Comparison of ENCODE assay signal across 19 cellular contexts in genomic region chr2:28580078-28580477, GRCh38.
DNase-seq lines count a peak whose midpoint lies in the region; ATAC-seq and TF ChIP-seq lines count a peak whose summit lies in the region.
"Had no signal": no experiment of that assay in that cellular context is flagged by ENCODE, and none has a peak within 500 bp of the region (broad histone marks: within the 10 kb centered on the region; RNA-seq: fewer than 3 reads in every experiment).

No MANE protein-coding gene starts in this region.

- no peak overlapping the region for H3K27ac ChIP-seq in mesenchymal stem cell (ENCODE audit: low read length, poor library complexity, severe bottlenecking)
- peak overlapping the region; percentile 54 to 69 (median 65) for H3K27ac ChIP-seq in gastrocnemius medialis
- H3K27ac ChIP-seq: SJCRH30 had no signal

- H3K27me3 Mint-ChIP-seq in activated T-helper 1 cell treated with anti-CD3 and anti-CD28 coated beads, Interleukin-12 subunit alpha, Interleukin-12 subunit beta, Interleukin-2, Interleukin-4 antibody, amounts not matched to agents 30 ng/mL and 10 ng/mL and 1 ng/mL, durations not matched to agents 14 hours and 24 hours and 36 hours (ENCODE audit: insufficient read depth) = no peaks in the 10 kb centered on the region
- H3K27me3 Mint-ChIP-seq in activated CD8-positive, alpha-beta memory T cell treated with anti-CD3 and anti-CD28 coated beads, Interleukin-2, amount 10 ng/mL, durations not matched to agents 7 days and 5 days = no peaks in the 10 kb centered on the region
- H3K27me3 Mint-ChIP-seq: CD4-positive, CD25-positive, alpha-beta regulatory T cell had no signal

- WGBS in mesenchymal stem cell = 85% methylated on average over 5 of the region's 5 CpGs

- no peak for TF ChIP-seq POLR2A in gastrocnemius medialis (IDR thresholded peaks at IDR 0.05)

- peak overlapping the region in 1 of 2 experiments; percentile 77 for H2BK12ac ChIP-seq in mesenchymal stem cell (ENCODE audit: low read length in 2 of 2)

- H4K91ac ChIP-seq in mesenchymal stem cell (ENCODE audit: low read length) = no peak overlapping the region

- H3K14ac ChIP-seq in mesenchymal stem cell (ENCODE audit: low read length in 2 of 2) = peak overlapping the region in 1 of 2 experiments; percentile 90

- no peak overlapping the region for H2BK120ac ChIP-seq in mesenchymal stem cell (ENCODE audit: low read depth, low read length)

- H3K36me3 ChIP-seq in mesenchymal stem cell (ENCODE audit: control insufficient read depth in 1 of 2, insufficient read depth in 2 of 2, low read depth in 1 of 2, low read length in 2 of 2) = no peaks in the 10 kb centered on the region
- no peaks in the 10 kb centered on the region for H3K36me3 ChIP-seq in gastrocnemius medialis
- H3K36me3 ChIP-seq: HAP-1, SJCRH30 had no signal

- no peaks in the 10 kb centered on the region for H3K79me1 ChIP-seq in mesenchymal stem cell (replicated peaks; ENCODE audit: low read length, poor library complexity, severe bottlenecking)

- H3K4me1 ChIP-seq in mesenchymal stem cell (ENCODE audit: control insufficient read depth, insufficient read depth, low read depth, low read length) = peaks cover 19% of the 10 kb centered on the region
- H3K4me1 ChIP-seq in gastrocnemius medialis = peaks cover 29 to 33% of the 10 kb centered on the region in 2 donors
- H3K4me1 ChIP-seq: HAP-1 had no signal

- peak overlapping the region in 1 of 2 experiments; percentile 77 for H3K23ac ChIP-seq in mesenchymal stem cell (ENCODE audit: low read length in 2 of 2)

- no peaks in the 10 kb centered on the region for H3K36me3 Mint-ChIP-seq in activated T-helper 1 cell treated with anti-CD3 and anti-CD28 coated beads, Interleukin-12 subunit alpha, Interleukin-12 subunit beta, Interleukin-2, Interleukin-4 antibody, amounts not matched to agents 30 ng/mL and 10 ng/mL and 1 ng/mL, durations not matched to agents 14 hours and 24 hours and 36 hours (ENCODE audit: low read depth)
- H3K36me3 Mint-ChIP-seq in activated CD8-positive, alpha-beta memory T cell treated with anti-CD3 and anti-CD28 coated beads, Interleukin-2, amount 10 ng/mL, durations not matched to agents 7 days and 5 days = no peaks in the 10 kb centered on the region
- H3K36me3 Mint-ChIP-seq: CD4-positive, CD25-positive, alpha-beta regulatory T cell had no signal

- no peak overlapping the region for H3K4me3 Mint-ChIP-seq in activated T-helper 1 cell treated with anti-CD3 and anti-CD28 coated beads, Interleukin-12 subunit alpha, Interleukin-12 subunit beta, Interleukin-2, Interleukin-4 antibody, amounts not matched to agents 30 ng/mL and 10 ng/mL and 1 ng/mL, durations not matched to agents 14 hours and 24 hours and 36 hours
- no peak overlapping the region for H3K4me3 Mint-ChIP-seq in activated CD8-positive, alpha-beta memory T cell treated with anti-CD3 and anti-CD28 coated beads, Interleukin-2, amount 10 ng/mL, durations not matched to agents 7 days and 5 days
- H3K4me3 Mint-ChIP-seq: CD4-positive, CD25-positive, alpha-beta regulatory T cell had no signal

- H3K4me3 ChIP-seq in mesenchymal stem cell (ENCODE audit: insufficient read depth in 1 of 2, low read depth in 1 of 2, low read length in 2 of 2) (no peak overlapping the region), gastrocnemius medialis (no peak overlapping the region)
- H3K4me3 ChIP-seq: HAP-1, SJCRH30 had no signal

- peak overlapping the region; percentile 72 for H3K27ac Mint-ChIP-seq in activated T-helper 1 cell treated with anti-CD3 and anti-CD28 coated beads, Interleukin-12 subunit alpha, Interleukin-12 subunit beta, Interleukin-2, Interleukin-4 antibody, amounts not matched to agents 30 ng/mL and 10 ng/mL and 1 ng/mL, durations not matched to agents 14 hours and 24 hours and 36 hours
- no peak overlapping the region for H3K27ac Mint-ChIP-seq in activated CD8-positive, alpha-beta memory T cell treated with anti-CD3 and anti-CD28 coated beads, Interleukin-2, amount 10 ng/mL, durations not matched to agents 7 days and 5 days

- peaks cover 26% of the 10 kb centered on the region for H3K4me1 Mint-ChIP-seq in activated T-helper 1 cell treated with anti-CD3 and anti-CD28 coated beads, Interleukin-12 subunit alpha, Interleukin-12 subunit beta, Interleukin-2, Interleukin-4 antibody, amounts not matched to agents 30 ng/mL and 10 ng/mL and 1 ng/mL, durations not matched to agents 14 hours and 24 hours and 36 hours (ENCODE audit: low read depth)
- peaks cover 13% of the 10 kb centered on the region for H3K4me1 Mint-ChIP-seq in activated CD8-positive, alpha-beta memory T cell treated with anti-CD3 and anti-CD28 coated beads, Interleukin-2, amount 10 ng/mL, durations not matched to agents 7 days and 5 days

- no peak overlapping the region for H3K4me2 ChIP-seq in mesenchymal stem cell (ENCODE audit: low read length, poor library complexity, severe bottlenecking)

- no peaks in the 10 kb centered on the region for H3K9me3 ChIP-seq in mesenchymal stem cell (ENCODE audit: control insufficient read depth, low read length)
- H3K9me3 ChIP-seq in gastrocnemius medialis = no peaks in the 10 kb centered on the region
- H3K9me3 ChIP-seq: HAP-1, SJCRH30 had no signal

- in situ Hi-C loops in gastrocnemius medialis (cut with MboI; ENCODE audit: low sequenced_read_pairs in 4 of 4) = loop anchor here in 1 of 4 donors (10.0 kb wide), 1 partner anchor 175 kb away; the partner anchor contains the start of gene PPP1CB

- DNase-seq in EL (peak; percentile 13), mesenchymal stem cell (no peak), gastrocnemius medialis (peak in 1 of 2 donors; percentile 12), HT-29 (ENCODE audit: low spot score) (no peak)
- no peak for DNase-seq in activated T-helper 1 cell treated with anti-CD3 and anti-CD28 coated beads, Interleukin-12 subunit alpha, Interleukin-12 subunit beta, Interleukin-2, Interleukin-4 antibody, amounts not matched to agents 30 ng/mL and 10 ng/mL and 1 ng/mL, durations not matched to agents 14 hours and 24 hours and 36 hours (ENCODE audit: low spot score)
- DNase-seq in activated CD8-positive, alpha-beta memory T cell treated with anti-CD3 and anti-CD28 coated beads, Interleukin-2, amount 10 ng/mL, durations not matched to agents 7 days and 5 days = no peak
- DNase-seq: ACHN; AML-193; CD4-positive, CD25-positive, alpha-beta regulatory T cell; KBM-7; NCI-H1048; NCI-H1436 treated with DMSO at 0.1 percent for 48 hours; NCI-H2029 treated with DMSO at 0.1 percent for 48 hours; NCI-H2171 treated with DMSO at 0.1 percent for 48 hours; NCI-H446 treated with DMSO at 0.1 percent for 48 hours; PC-3; SJCRH30 had no signal

- no peak overlapping the region for H3K9ac ChIP-seq in mesenchymal stem cell (ENCODE audit: low read length)

- peak overlapping the region; percentile 42 for H2AFZ ChIP-seq in mesenchymal stem cell (ENCODE audit: low read depth, low read length)

- peak overlapping the region in 1 of 2 experiments; percentile 52 for H3K4ac ChIP-seq in mesenchymal stem cell (ENCODE audit: low read depth in 1 of 2, low read length in 2 of 2)

- no peak for ATAC-seq in gastrocnemius medialis
- no peak for ATAC-seq in activated CD8-positive, alpha-beta memory T cell treated with anti-CD3 and anti-CD28 coated beads, Interleukin-2, amount 10 ng/mL, durations not matched to agents 7 days and 5 days
- no peak for ATAC-seq in HG03108 (IDR thresholded peaks at IDR 0.05; ENCODE audit: unreplicated experiment)
- ATAC-seq: PC-3 had no signal

- peak overlapping the region; percentile 36 for H2AK5ac ChIP-seq in mesenchymal stem cell (ENCODE audit: low read length, severe bottlenecking)

- no peak overlapping the region for H3K18ac ChIP-seq in mesenchymal stem cell (ENCODE audit: low read depth in 1 of 2, low read length in 2 of 2)

- intact Hi-C loops in activated T-helper 1 cell treated with anti-CD3 and anti-CD28 coated beads, Interleukin-12 subunit alpha, Interleukin-12 subunit beta, Interleukin-2, Interleukin-4 antibody, amounts not matched to agents 30 ng/mL and 10 ng/mL and 1 ng/mL, durations not matched to agents 14 hours and 24 hours and 36 hours (cut with micrococcal nuclease) = loop anchor here (5.0 kb wide), 1 partner anchor 42 kb away; no protein-coding TSS in a partner anchor
- intact Hi-C loops in gastrocnemius medialis (cut with DNase I; ENCODE audit: low total_unique reads) = loop anchor here (5.0 kb wide), 2 partner anchors 372 to 432 kb away; no protein-coding TSS in a partner anchor

- peak overlapping the region; percentile 46 for H2BK5ac ChIP-seq in mesenchymal stem cell (ENCODE audit: low read depth, low read length, poor library complexity, severe bottlenecking)

- CTCF ChIA-PET in activated CD8-positive, alpha-beta memory T cell treated with anti-CD3 and anti-CD28 coated beads, Interleukin-2, amount 10 ng/mL, durations not matched to agents 7 days and 5 days (lab: Charles Lee) = interaction anchor here (2.8 to 4.8 kb wide), 2 partner anchors 13 to 14 kb away, joined by 12 to 26 read pairs; no protein-coding TSS in a partner anchor

- TF ChIP-seq CTCF in gastrocnemius medialis (IDR thresholded peaks at IDR 0.05 in 4 of 5, conservative IDR thresholded peaks at IDR 0.05 in 1 of 5) = no peak

- no peaks in the 10 kb centered on the region for H3K9me3 Mint-ChIP-seq in activated T-helper 1 cell treated with anti-CD3 and anti-CD28 coated beads, Interleukin-12 subunit alpha, Interleukin-12 subunit beta, Interleukin-2, Interleukin-4 antibody, amounts not matched to agents 30 ng/mL and 10 ng/mL and 1 ng/mL, durations not matched to agents 14 hours and 24 hours and 36 hours
- H3K9me3 Mint-ChIP-seq in activated CD8-positive, alpha-beta memory T cell treated with anti-CD3 and anti-CD28 coated beads, Interleukin-2, amount 10 ng/mL, durations not matched to agents 7 days and 5 days (ENCODE audit: low read depth) = no peaks in the 10 kb centered on the region
- H3K9me3 Mint-ChIP-seq: CD4-positive, CD25-positive, alpha-beta regulatory T cell had no signal

- no peak overlapping the region for H4K8ac ChIP-seq in mesenchymal stem cell (ENCODE audit: low read length)

- no peak overlapping the region for H2BK15ac ChIP-seq in mesenchymal stem cell (ENCODE audit: low read depth, poor library complexity, severe bottlenecking)

- H3K27me3 ChIP-seq in mesenchymal stem cell (ENCODE audit: control insufficient read depth in 1 of 2, insufficient read depth in 1 of 2, low read length in 2 of 2) (no peaks in the 10 kb centered on the region), gastrocnemius medialis (no peaks in the 10 kb centered on the region)
- H3K27me3 ChIP-seq: SJCRH30 had no signal
